In the genomic region with DNA sequence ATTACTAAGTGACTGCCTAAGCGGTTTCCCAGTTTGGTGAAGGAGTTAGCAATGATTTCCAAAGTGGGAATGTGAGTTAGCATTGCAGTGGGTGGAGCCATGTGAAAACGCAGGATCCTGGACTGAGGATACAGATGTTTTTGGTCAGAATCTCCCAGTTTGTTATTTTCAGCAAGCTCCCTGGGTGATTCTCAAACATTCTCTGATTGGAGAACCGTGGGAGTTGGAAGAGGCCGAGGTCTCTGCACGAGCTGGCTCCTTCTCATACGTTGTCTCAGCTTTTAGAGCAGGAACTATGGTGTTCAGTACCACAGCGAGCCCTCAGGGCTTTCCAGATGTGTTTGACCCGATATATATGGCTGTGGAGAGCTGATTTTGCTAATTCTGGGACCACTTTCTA, we compare ENCODE assay signal across 15 cellular contexts.
DNase-seq lines count a peak whose midpoint lies in the region; ATAC-seq and TF ChIP-seq lines count a peak whose summit lies in the region.
"Had no signal": no experiment of that assay in that cellular context is flagged by ENCODE, and none has a peak within 500 bp of the region (broad histone marks: within the 10 kb centered on the region; RNA-seq: fewer than 3 reads in every experiment).

No MANE protein-coding gene starts in this region.

- no peaks in the 10 kb centered on the region for H3K27me3 ChIP-seq in Peyer's patch
- no peaks in the 10 kb centered on the region for H3K27me3 ChIP-seq in heart left ventricle
- H3K27me3 ChIP-seq in tibial nerve = no peaks in the 10 kb centered on the region
- no peaks in the 10 kb centered on the region for H3K27me3 ChIP-seq in WERI-Rb-1 (ENCODE audit: insufficient read depth, low read depth, severe bottlenecking)

- no peaks in the 10 kb centered on the region for H3K9me3 ChIP-seq in Peyer's patch
- H3K9me3 ChIP-seq in heart left ventricle = no peaks in the 10 kb centered on the region
- no peaks in the 10 kb centered on the region for H3K9me3 ChIP-seq in tibial nerve
- peaks cover 4% of the 10 kb centered on the region for H3K9me3 ChIP-seq in WERI-Rb-1 (ENCODE audit: severe bottlenecking)

- no peak for TF ChIP-seq EP300 in tibial nerve (IDR thresholded peaks at IDR 0.05)

- H3K4me1 Mint-ChIP-seq in nephron = peaks cover 59% of the 10 kb centered on the region
- peaks cover 13% of the 10 kb centered on the region for H3K4me1 Mint-ChIP-seq in activated naive CD4-positive, alpha-beta T cell treated with anti-CD3 and anti-CD28 coated beads, Interleukin-2, amount 10 ng/mL, durations not matched to agents 7 days and 5 days

- CTCF ChIA-PET in activated naive CD4-positive, alpha-beta T cell treated with anti-CD3 and anti-CD28 coated beads, Interleukin-2, amount 10 ng/mL, durations not matched to agents 7 days and 5 days (lab: Charles Lee) = no interaction called here

- peak overlapping the region; percentile 91 to 96 (median 95) for H3K27ac Mint-ChIP-seq in nephron
- H3K27ac Mint-ChIP-seq in activated naive CD4-positive, alpha-beta T cell treated with anti-CD3 and anti-CD28 coated beads, Interleukin-2, amount 10 ng/mL, durations not matched to agents 7 days and 5 days = no peak overlapping the region
- H3K27ac Mint-ChIP-seq: activated CD8-positive, alpha-beta T cell treated with anti-CD3 and anti-CD28 coated beads for 36 hours had no signal

- no peak overlapping the region for H3K4me3 ChIP-seq in Peyer's patch
- no peak overlapping the region for H3K4me3 ChIP-seq in heart left ventricle
- H3K4me3 ChIP-seq in tibial nerve = no peak overlapping the region
- no peak overlapping the region for H3K4me3 ChIP-seq in WERI-Rb-1 (ENCODE audit: low read depth, low read length)

- ATAC-seq in heart left ventricle (peak; percentile 54 to 90 (median 88)), GM18858 (IDR thresholded peaks at IDR 0.05; ENCODE audit: unreplicated experiment) (no peak)
- ATAC-seq: activated CD8-positive, alpha-beta T cell treated with anti-CD3 and anti-CD28 coated beads for 36 hours had no signal

- peaks cover 0 to 4% (median 0%) of the 10 kb centered on the region in 4 donors for H3K4me1 ChIP-seq in Peyer's patch
- H3K4me1 ChIP-seq in heart left ventricle = peaks cover 0 to 33% (median 6%) of the 10 kb centered on the region in 12 donors
- peaks cover 0 to 27% (median 2%) of the 10 kb centered on the region in 4 donors for H3K4me1 ChIP-seq in tibial nerve

- 58 to 67% (median 62%) methylated on average over 8 of the region's 8 CpGs for WGBS in heart left ventricle, 4 donors
- 49 to 71% methylated on average over 8 of the region's 8 CpGs for WGBS in tibial nerve, 2 donors

- no peak for TF ChIP-seq POLR2A in Peyer's patch (IDR thresholded peaks at IDR 0.05)
- TF ChIP-seq POLR2A in heart left ventricle (IDR thresholded peaks at IDR 0.05) = no peak
- TF ChIP-seq POLR2A in tibial nerve (IDR thresholded peaks at IDR 0.05) = no peak

- intact Hi-C loops in heart left ventricle (cut with DNase I) = loop anchor here in 1 of 10 donors (10.0 kb wide), 1 partner anchor 220 kb away; no protein-coding TSS in a partner anchor

- H3K36me3 ChIP-seq in Peyer's patch (no peaks in the 10 kb centered on the region), heart left ventricle (no peaks in the 10 kb centered on the region), tibial nerve (no peaks in the 10 kb centered on the region), WERI-Rb-1 (no peaks in the 10 kb centered on the region)

- DNase-seq in Peyer's patch (no peak), heart left ventricle (peak in 4 of 5 donors; percentile 59 to 77 (median 67)), tibial nerve (ENCODE audit: low spot score in 2 of 2) (peak in 1 of 2 donors; percentile 28), superior temporal gyrus (ENCODE audit: extremely low spot score) (no peak), WERI-Rb-1 (no peak)
- no peak for DNase-seq in activated naive CD4-positive, alpha-beta T cell treated with anti-CD3 and anti-CD28 coated beads, Interleukin-2, amount 10 ng/mL, durations not matched to agents 7 days and 5 days
- DNase-seq: activated CD8-positive, alpha-beta T cell treated with anti-CD3 and anti-CD28 coated beads for 36 hours; activated effector memory CD4-positive, alpha-beta T cell treated with Interleukin-2 at 50 U/mL for 16 hours; AML-193; anterior cingulate cortex; H7; NCI-H1417; stimulated activated CD4-positive, alpha-beta T cell treated with anti-CD3 and anti-CD28 coated beads, Interleukin-4, amount 100 ng/mL, for 1 hour had no signal

- H3K27me3 Mint-ChIP-seq in nephron (ENCODE audit: low read depth) = no peaks in the 10 kb centered on the region
- H3K27me3 Mint-ChIP-seq in activated naive CD4-positive, alpha-beta T cell treated with anti-CD3 and anti-CD28 coated beads, Interleukin-2, amount 10 ng/mL, durations not matched to agents 7 days and 5 days = peaks cover 5% of the 10 kb centered on the region
- H3K27me3 Mint-ChIP-seq: activated CD8-positive, alpha-beta T cell treated with anti-CD3 and anti-CD28 coated beads for 36 hours had no signal

- H3K27ac ChIP-seq in Peyer's patch = peak overlapping the region in 3 of 4 donors; percentile 47 to 63 (median 58)
- peak overlapping the region; percentile 24 to 89 (median 68) for H3K27ac ChIP-seq in heart left ventricle
- peak overlapping the region in 3 of 4 donors; percentile 31 to 62 (median 49) for H3K27ac ChIP-seq in tibial nerve
- H3K27ac ChIP-seq in WERI-Rb-1 = no peak overlapping the region

- H3K9me3 Mint-ChIP-seq in nephron = no peaks in the 10 kb centered on the region
- H3K9me3 Mint-ChIP-seq in activated naive CD4-positive, alpha-beta T cell treated with anti-CD3 and anti-CD28 coated beads, Interleukin-2, amount 10 ng/mL, durations not matched to agents 7 days and 5 days = no peaks in the 10 kb centered on the region
- H3K9me3 Mint-ChIP-seq: activated CD8-positive, alpha-beta T cell treated with anti-CD3 and anti-CD28 coated beads for 36 hours had no signal

- no peak for TF ChIP-seq CTCF in Peyer's patch (IDR thresholded peaks at IDR 0.05)
- TF ChIP-seq CTCF in heart left ventricle (IDR thresholded peaks at IDR 0.05) = no peak
- TF ChIP-seq CTCF in nephron (IDR thresholded peaks at IDR 0.05; ENCODE audit: unreplicated experiment in 3 of 3) = no peak
- TF ChIP-seq CTCF in tibial nerve (IDR thresholded peaks at IDR 0.05) = no peak
- TF ChIP-seq CTCF in WERI-Rb-1 (IDR thresholded peaks at IDR 0.05; ENCODE audit: low read depth, low read length) = no peak

- peaks cover 4% of the 10 kb centered on the region for H3K36me3 Mint-ChIP-seq in nephron (ENCODE audit: low read depth)
- no peaks in the 10 kb centered on the region for H3K36me3 Mint-ChIP-seq in activated naive CD4-positive, alpha-beta T cell treated with anti-CD3 and anti-CD28 coated beads, Interleukin-2, amount 10 ng/mL, durations not matched to agents 7 days and 5 days

- no peak overlapping the region for H3K4me3 Mint-ChIP-seq in nephron
- no peak overlapping the region for H3K4me3 Mint-ChIP-seq in activated naive CD4-positive, alpha-beta T cell treated with anti-CD3 and anti-CD28 coated beads, Interleukin-2, amount 10 ng/mL, durations not matched to agents 7 days and 5 days
- H3K4me3 Mint-ChIP-seq: activated CD8-positive, alpha-beta T cell treated with anti-CD3 and anti-CD28 coated beads for 36 hours had no signal

Comparison
In these comparisons a context has a peak if more than half of its experiments do, and no peak if none do; other contexts are left out.
1. DNase-seq: peak in heart left ventricle (4 of 5); none in Peyer's patch (0 of 3), superior temporal gyrus (single experiment), WERI-Rb-1 (single experiment) and activated naive CD4-positive, alpha-beta T cell treated with anti-CD3 and anti-CD28 coated beads, Interleukin-2, amount 10 ng/mL, durations not matched to agents 7 days and 5 days (single experiment).